In the genomic region with DNA sequence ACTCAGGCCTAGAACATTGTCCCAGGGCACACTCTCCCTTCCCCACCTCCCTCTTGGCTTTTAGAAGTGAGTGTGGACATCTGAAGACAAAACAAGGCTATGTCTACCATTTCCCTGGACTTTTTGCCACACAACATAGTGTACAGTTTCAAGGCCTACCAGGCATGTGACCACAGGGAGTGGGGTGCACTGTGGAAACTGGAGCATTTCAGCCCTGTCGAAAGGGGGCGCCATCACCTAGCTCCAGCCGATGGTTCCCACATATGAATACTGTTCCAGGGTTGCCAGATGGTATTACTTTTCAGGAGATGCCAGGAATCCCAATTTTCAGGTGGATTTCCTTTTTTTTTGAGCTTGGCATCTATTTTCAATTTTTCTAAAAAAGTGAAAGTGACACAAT, we compare ENCODE assay signal across 9 cellular contexts.
DNase-seq lines count a peak whose midpoint lies in the region; ATAC-seq, FAIRE-seq and TF ChIP-seq lines count a peak whose summit lies in the region.
"Had no signal": no experiment of that assay in that cellular context is flagged by ENCODE, and none has a peak within 500 bp of the region (broad histone marks: within the 10 kb centered on the region; RNA-seq: fewer than 3 reads in every experiment).

No MANE protein-coding gene starts in this region.

- no peak overlapping the region for H3K4ac ChIP-seq in IMR-90 (ENCODE audit: low read depth, low read length)

- H3K14ac ChIP-seq in IMR-90 (replicated peaks; ENCODE audit: low read depth, low read length): no peak overlapping the region

- no peak overlapping the region for H2BK20ac ChIP-seq in IMR-90 (ENCODE audit: low read depth, low read length)

- no peak overlapping the region for H3K4me2 ChIP-seq in IMR-90 (ENCODE audit: low read depth, low read length)

- H4K91ac ChIP-seq in IMR-90 (ENCODE audit: insufficient read depth, low read depth, low read length): no peak overlapping the region

- CTCF ChIA-PET in IMR-90 (lab: Yijun Ruan, JAX): interaction anchor here (0.8 to 1.5 kb wide), 3 partner anchors 10 to 291 kb away, joined by 3 to 4 read pairs (median 3); no protein-coding TSS in a partner anchor
- CTCF ChIA-PET in activated CD8-positive, alpha-beta T cell treated with anti-CD3 and anti-CD28 coated beads, Interleukin-2, amount 10 ng/mL, durations not matched to agents 7 days and 5 days (lab: Charles Lee): interaction anchor here (1.1 to 1.4 kb wide), 4 partner anchors 13 to 380 kb away, joined by 3 to 6 read pairs (median 4); no protein-coding TSS in a partner anchor

- dilution Hi-C loops in IMR-90 (cut with HindIII; ENCODE audit: low sequenced_read_pairs, unreplicated experiment): no loop called here

- H3K9me3 ChIP-seq in IMR-90 (ENCODE audit: control insufficient read depth, insufficient read depth, low read length) (no peaks in the 10 kb centered on the region), kidney (ENCODE audit: control insufficient read depth in 1 of 2, low read length in 2 of 2) (no peaks in the 10 kb centered on the region), MG63 (no peaks in the 10 kb centered on the region)

- intact Hi-C loops in IMR-90 (cut with micrococcal nuclease): no loop called here
- intact Hi-C loops in kidney (cut with DNase I): no loop called here

- H3K9ac ChIP-seq in IMR-90 (ENCODE audit: low read depth, low read length): no peak overlapping the region
- no peak overlapping the region for H3K9ac ChIP-seq in kidney (ENCODE audit: low read length in 2 of 2)

- H4K5ac ChIP-seq in IMR-90 (ENCODE audit: low read depth, low read length): no peak overlapping the region

- H4K8ac ChIP-seq in IMR-90 (ENCODE audit: low read depth in 2 of 2, low read length in 2 of 2): no peak overlapping the region

- H3K56ac ChIP-seq in IMR-90 (ENCODE audit: extremely low read depth, insufficient read depth, low read length): no peak overlapping the region

- H3K36me3 Mint-ChIP-seq in activated CD8-positive, alpha-beta T cell treated with anti-CD3 and anti-CD28 coated beads, Interleukin-2, amount 10 ng/mL, durations not matched to agents 7 days and 5 days (ENCODE audit: low read depth): no peaks in the 10 kb centered on the region

- no CpG with 5 or more reads among the region's 3 CpGs for WGBS in IMR-90 (ENCODE audit: extremely low coverage in 2 of 2, insufficient read length in 1 of 2), 2 experiments

- H3K4me1 ChIP-seq in IMR-90 (ENCODE audit: control insufficient read depth, insufficient read depth, low read length) (peaks cover 5% of the 10 kb centered on the region; the same call in 1 of the 2 replicates), kidney (ENCODE audit: control insufficient read depth in 1 of 2, insufficient read depth in 1 of 2, low read depth in 1 of 2, low read length in 2 of 2) (no peaks in the 10 kb centered on the region)

- TF ChIP-seq RAD21 in IMR-90 (IDR thresholded peaks at IDR 0.05; ENCODE audit: low read length): peak; percentile 47

- peaks cover 2% of the 10 kb centered on the region; the same call in 1 of the 2 replicates for H3K9me1 ChIP-seq in IMR-90 (ENCODE audit: insufficient read depth, low read length)

- no peak overlapping the region for H2BK5ac ChIP-seq in IMR-90 (ENCODE audit: low read depth, low read length, poor library complexity, severe bottlenecking)

- no peak overlapping the region for H3K27ac Mint-ChIP-seq in activated CD8-positive, alpha-beta T cell treated with anti-CD3 and anti-CD28 coated beads, Interleukin-2, amount 10 ng/mL, durations not matched to agents 7 days and 5 days
- H3K27ac Mint-ChIP-seq: T-cell had no signal

- BruUV-seq in IMR-90 (replicated peaks; lab: Mats Ljungman, UMichigan): no TSS peak

- H3K18ac ChIP-seq in IMR-90 (ENCODE audit: low read depth, low read length): no peak overlapping the region

- no peaks in the 10 kb centered on the region for H3K27me3 Mint-ChIP-seq in activated CD8-positive, alpha-beta T cell treated with anti-CD3 and anti-CD28 coated beads, Interleukin-2, amount 10 ng/mL, durations not matched to agents 7 days and 5 days (ENCODE audit: low read depth)
- H3K27me3 Mint-ChIP-seq: T-cell had no signal

- no peak overlapping the region for H2AFZ ChIP-seq in IMR-90 (replicated peaks; ENCODE audit: low read length, poor library complexity)

- FAIRE-seq in kidney (lab: Jason Lieb, UNC) (no peak), GM19239 (lab: Jason Lieb, UNC) (no peak)
- FAIRE-seq: islet of Langerhans had no signal

- H3K27ac ChIP-seq in IMR-90 (ENCODE audit: insufficient read depth, low read length) (no peak overlapping the region), kidney (ENCODE audit: low read depth in 2 of 2, low read length in 2 of 2) (no peak overlapping the region)

- H3K4me1 Mint-ChIP-seq in activated CD8-positive, alpha-beta T cell treated with anti-CD3 and anti-CD28 coated beads, Interleukin-2, amount 10 ng/mL, durations not matched to agents 7 days and 5 days (ENCODE audit: low read depth): no peaks in the 10 kb centered on the region
- H3K4me1 Mint-ChIP-seq: T-cell had no signal

- H3K23ac ChIP-seq in IMR-90 (ENCODE audit: low read depth, low read length): no peak overlapping the region

- DNase-seq in EL (peak; percentile 45), IMR-90 (peak; percentile 5), kidney (peak; percentile 49), GM19239 (ENCODE audit: insufficient read length, low spot score) (no peak), cerebellum (ENCODE audit: low spot score) (no peak), MG63 (no peak)
- DNase-seq in activated CD8-positive, alpha-beta T cell treated with anti-CD3 and anti-CD28 coated beads, Interleukin-2, amount 10 ng/mL, durations not matched to agents 7 days and 5 days: peak; percentile 27

- no peak overlapping the region for H2BK15ac ChIP-seq in IMR-90 (ENCODE audit: low read depth, low read length)

- H4K20me1 ChIP-seq in IMR-90 (ENCODE audit: insufficient read depth, low read length): no peaks in the 10 kb centered on the region

- no peaks in the 10 kb centered on the region for H3K9me3 Mint-ChIP-seq in activated CD8-positive, alpha-beta T cell treated with anti-CD3 and anti-CD28 coated beads, Interleukin-2, amount 10 ng/mL, durations not matched to agents 7 days and 5 days (ENCODE audit: insufficient read depth)
- H3K9me3 Mint-ChIP-seq: T-cell had no signal

- H3K4me3 Mint-ChIP-seq in activated CD8-positive, alpha-beta T cell treated with anti-CD3 and anti-CD28 coated beads, Interleukin-2, amount 10 ng/mL, durations not matched to agents 7 days and 5 days: no peak overlapping the region
- H3K4me3 Mint-ChIP-seq: T-cell had no signal

- TF ChIP-seq CTCF in IMR-90 (conservative IDR thresholded peaks at IDR 0.05; ENCODE audit: low read depth, low read length) (peak; percentile 34; the same call in 1 of the 2 replicates), kidney (IDR thresholded peaks at IDR 0.05; ENCODE audit: borderline replicate concordance, extremely low read depth, insufficient read depth) (peak; percentile 24)

- no peak overlapping the region for H3K4me3 ChIP-seq in IMR-90 (ENCODE audit: insufficient read depth, low read depth, low read length)
- no peak overlapping the region for H3K4me3 ChIP-seq in kidney (ENCODE audit: low read length in 2 of 2)
- H3K4me3 ChIP-seq in MG63: no peak overlapping the region

- no peak overlapping the region for H2BK120ac ChIP-seq in IMR-90 (ENCODE audit: low read depth, low read length)

- no peak for ATAC-seq in IMR-90 (ENCODE audit: low read depth)
- no peak for ATAC-seq in activated CD8-positive, alpha-beta T cell treated with anti-CD3 and anti-CD28 coated beads, Interleukin-2, amount 10 ng/mL, durations not matched to agents 7 days and 5 days
- ATAC-seq: T-cell had no signal

- no peaks in the 10 kb centered on the region for H3K79me1 ChIP-seq in IMR-90 (ENCODE audit: low read depth in 1 of 2, low read length in 2 of 2)

- POLR2A ChIA-PET in IMR-90 (lab: Charles Lee; ENCODE audit: unreplicated experiment): no interaction called here
- POLR2A ChIA-PET in activated CD8-positive, alpha-beta T cell treated with anti-CD3 and anti-CD28 coated beads, Interleukin-2, amount 10 ng/mL, durations not matched to agents 7 days and 5 days (lab: Charles Lee): no interaction called here

- H3K36me3 ChIP-seq in IMR-90 (ENCODE audit: control insufficient read depth, insufficient read depth, low read length) (no peaks in the 10 kb centered on the region), kidney (ENCODE audit: control insufficient read depth in 1 of 2, insufficient read depth in 2 of 2, low read length in 2 of 2) (no peaks in the 10 kb centered on the region), MG63 (no peaks in the 10 kb centered on the region)

- H3K27me3 ChIP-seq in IMR-90 (ENCODE audit: control insufficient read depth, insufficient read depth, low read length) (no peaks in the 10 kb centered on the region), MG63 (no peaks in the 10 kb centered on the region)

- in situ Hi-C loops in IMR-90 (cut with MboI; ENCODE audit: low sequenced_read_pairs): no loop called here

- no peak overlapping the region for H2AK5ac ChIP-seq in IMR-90 (ENCODE audit: low read depth, low read length)

- no peak overlapping the region for H2AK9ac ChIP-seq in IMR-90 (replicated peaks; ENCODE audit: low read depth, low read length, poor library complexity)

- TF ChIP-seq POLR2A in IMR-90 (IDR thresholded peaks at IDR 0.05; ENCODE audit: low read depth, low read length): no peak

TF ChIP-seq in IMR-90, 13 proteins besides CTCF, POLR2A, EP300 and RAD21:
- TF ChIP-seq, protein P1, sequence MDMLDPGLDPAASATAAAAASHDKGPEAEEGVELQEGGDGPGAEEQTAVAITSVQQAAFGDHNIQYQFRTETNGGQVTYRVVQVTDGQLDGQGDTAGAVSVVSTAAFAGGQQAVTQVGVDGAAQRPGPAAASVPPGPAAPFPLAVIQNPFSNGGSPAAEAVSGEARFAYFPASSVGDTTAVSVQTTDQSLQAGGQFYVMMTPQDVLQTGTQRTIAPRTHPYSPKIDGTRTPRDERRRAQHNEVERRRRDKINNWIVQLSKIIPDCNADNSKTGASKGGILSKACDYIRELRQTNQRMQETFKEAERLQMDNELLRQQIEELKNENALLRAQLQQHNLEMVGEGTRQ (IDR thresholded peaks at IDR 0.05; ENCODE audit: low read depth, low read length): no peak
- TF ChIP-seq CEBPB (IDR thresholded peaks at IDR 0.05; ENCODE audit: low read depth, low read length) (no peak), RFX5 (IDR thresholded peaks at IDR 0.05; ENCODE audit: low read depth, low read length) (no peak), CHD1 (IDR thresholded peaks at IDR 0.05; ENCODE audit: low read depth, low read length) (no peak), MAZ (IDR thresholded peaks at IDR 0.05; ENCODE audit: borderline replicate concordance, low read depth, low read length) (no peak)

Comparison
In these comparisons a context has a peak if more than half of its experiments do, and no peak if none do; other contexts are left out.
1. DNase-seq: peak in EL (single experiment), IMR-90 (single experiment), activated CD8-positive, alpha-beta T cell treated with anti-CD3 and anti-CD28 coated beads, Interleukin-2, amount 10 ng/mL, durations not matched to agents 7 days and 5 days (single experiment) and kidney (single experiment); none in GM19239 (single experiment), cerebellum (single experiment) and MG63 (single experiment).